In the genomic region with DNA sequence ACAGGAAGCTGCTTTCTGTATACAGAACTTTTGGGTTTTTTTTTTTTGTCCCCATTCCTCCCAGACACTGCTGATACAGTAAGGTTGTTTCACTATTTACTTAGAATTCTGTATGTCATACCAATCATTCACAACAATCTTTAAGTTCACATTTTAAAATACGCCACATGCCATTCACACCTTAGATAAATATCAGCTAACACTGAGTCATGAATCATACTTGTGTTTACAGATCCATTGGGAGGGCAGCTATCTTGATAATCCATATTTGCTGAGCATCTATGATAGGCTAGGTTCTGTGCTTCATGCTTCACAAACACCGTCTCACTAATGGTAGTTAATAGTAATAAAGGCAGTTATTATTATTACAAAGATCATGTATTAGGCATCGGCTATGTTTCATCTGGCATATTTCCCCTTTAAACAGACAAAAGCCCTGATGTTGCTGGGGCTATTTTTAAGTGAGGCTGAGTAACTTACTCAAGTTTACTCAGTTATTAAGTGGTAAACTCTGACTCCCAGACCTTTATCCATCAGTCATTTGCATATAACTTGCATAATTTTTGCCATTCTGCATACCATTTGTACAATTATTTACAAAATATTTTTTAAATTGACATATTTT, we compare ENCODE assay signal across 1 cellular context.
TF ChIP-seq lines count a peak whose summit lies in the region.

No MANE protein-coding gene starts in this region.

TF ChIP-seq in HepG2, 621 proteins besides CTCF, POLR2A, EP300 and RAD21 (continued from another document and continues in another):
- TF ChIP-seq ZSCAN20 (CRISPR knock-in tag; IDR thresholded peaks at IDR 0.05; ENCODE audit: borderline replicate concordance) (no peak), SIN3A (IDR thresholded peaks at IDR 0.05; ENCODE audit: borderline replicate concordance, low read depth, low read length) (no peak), MATR3 (CRISPR knock-in tag; IDR thresholded peaks at IDR 0.05) (no peak), GTF3A (CRISPR knock-in tag; conservative IDR thresholded peaks at IDR 0.05) (no peak), FOXC1 (CRISPR knock-in tag; IDR thresholded peaks at IDR 0.05; ENCODE audit: borderline replicate concordance) (no peak), ZFY (CRISPR knock-in tag; IDR thresholded peaks at IDR 0.05) (no peak), MAFK (conservative IDR thresholded peaks at IDR 0.05 in 1 of 2, IDR thresholded peaks at IDR 0.05 in 1 of 2; ENCODE audit: low read length in 2 of 2) (no peak; a peak in 1 of 4 replicates), SPEN (CRISPR knock-in tag; IDR thresholded peaks at IDR 0.05; ENCODE audit: low read depth) (no peak), HNRNPH1 (optimal IDR thresholded peaks at IDR 0.05; ENCODE audit: low read depth, low read length) (no peak), ZNF75D (CRISPR knock-in tag; IDR thresholded peaks at IDR 0.05; ENCODE audit: borderline replicate concordance) (no peak), FIP1L1 (IDR thresholded peaks at IDR 0.05; ENCODE audit: borderline replicate concordance, insufficient read depth, low read depth, low read length) (no peak), HMG20B (CRISPR knock-in tag; conservative IDR thresholded peaks at IDR 0.05) (peak; percentile 66; the same call in 1 of the 2 replicates), ZNF639 (CRISPR knock-in tag; conservative IDR thresholded peaks at IDR 0.05) (no peak), ZNF263 (CRISPR knock-in tag; IDR thresholded peaks at IDR 0.05) (no peak), SAP130 (CRISPR knock-in tag; IDR thresholded peaks at IDR 0.05; ENCODE audit: low read depth) (peak; percentile 51), ZBTB33 (CRISPR knock-in tag; IDR thresholded peaks at IDR 0.05) (no peak), ZNF576 (CRISPR knock-in tag; IDR thresholded peaks at IDR 0.05) (no peak), KLF6 (CRISPR knock-in tag; IDR thresholded peaks at IDR 0.05) (no peak), ZNF605 (CRISPR knock-in tag; IDR thresholded peaks at IDR 0.05) (no peak), ZNF331 (CRISPR knock-in tag; IDR thresholded peaks at IDR 0.05) (no peak), TBP (CRISPR knock-in tag; IDR thresholded peaks at IDR 0.05) (no peak), ZNF83 (CRISPR knock-in tag; IDR thresholded peaks at IDR 0.05; ENCODE audit: borderline replicate concordance) (no peak), ZNF510 (CRISPR knock-in tag; IDR thresholded peaks at IDR 0.05; ENCODE audit: low read depth) (no peak), ATF6 (CRISPR knock-in tag; conservative IDR thresholded peaks at IDR 0.05) (no peak), ZNF672 (CRISPR knock-in tag; IDR thresholded peaks at IDR 0.05) (no peak), THRA (CRISPR knock-in tag; IDR thresholded peaks at IDR 0.05; ENCODE audit: borderline replicate concordance) (peak; percentile 29; the same call in 1 of the 2 replicates), MIER2 (CRISPR knock-in tag; IDR thresholded peaks at IDR 0.05) (no peak), ZNF619 (CRISPR knock-in tag; IDR thresholded peaks at IDR 0.05) (no peak), ZNF275 (CRISPR knock-in tag; IDR thresholded peaks at IDR 0.05; ENCODE audit: borderline replicate concordance) (no peak)
- TF ChIP-seq, protein P1, sequence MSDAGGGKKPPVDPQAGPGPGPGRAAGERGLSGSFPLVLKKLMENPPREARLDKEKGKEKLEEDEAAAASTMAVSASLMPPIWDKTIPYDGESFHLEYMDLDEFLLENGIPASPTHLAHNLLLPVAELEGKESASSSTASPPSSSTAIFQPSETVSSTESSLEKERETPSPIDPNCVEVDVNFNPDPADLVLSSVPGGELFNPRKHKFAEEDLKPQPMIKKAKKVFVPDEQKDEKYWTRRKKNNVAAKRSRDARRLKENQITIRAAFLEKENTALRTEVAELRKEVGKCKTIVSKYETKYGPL (CRISPR knock-in tag; IDR thresholded peaks at IDR 0.05) = no peak
- TF ChIP-seq, protein P2, sequence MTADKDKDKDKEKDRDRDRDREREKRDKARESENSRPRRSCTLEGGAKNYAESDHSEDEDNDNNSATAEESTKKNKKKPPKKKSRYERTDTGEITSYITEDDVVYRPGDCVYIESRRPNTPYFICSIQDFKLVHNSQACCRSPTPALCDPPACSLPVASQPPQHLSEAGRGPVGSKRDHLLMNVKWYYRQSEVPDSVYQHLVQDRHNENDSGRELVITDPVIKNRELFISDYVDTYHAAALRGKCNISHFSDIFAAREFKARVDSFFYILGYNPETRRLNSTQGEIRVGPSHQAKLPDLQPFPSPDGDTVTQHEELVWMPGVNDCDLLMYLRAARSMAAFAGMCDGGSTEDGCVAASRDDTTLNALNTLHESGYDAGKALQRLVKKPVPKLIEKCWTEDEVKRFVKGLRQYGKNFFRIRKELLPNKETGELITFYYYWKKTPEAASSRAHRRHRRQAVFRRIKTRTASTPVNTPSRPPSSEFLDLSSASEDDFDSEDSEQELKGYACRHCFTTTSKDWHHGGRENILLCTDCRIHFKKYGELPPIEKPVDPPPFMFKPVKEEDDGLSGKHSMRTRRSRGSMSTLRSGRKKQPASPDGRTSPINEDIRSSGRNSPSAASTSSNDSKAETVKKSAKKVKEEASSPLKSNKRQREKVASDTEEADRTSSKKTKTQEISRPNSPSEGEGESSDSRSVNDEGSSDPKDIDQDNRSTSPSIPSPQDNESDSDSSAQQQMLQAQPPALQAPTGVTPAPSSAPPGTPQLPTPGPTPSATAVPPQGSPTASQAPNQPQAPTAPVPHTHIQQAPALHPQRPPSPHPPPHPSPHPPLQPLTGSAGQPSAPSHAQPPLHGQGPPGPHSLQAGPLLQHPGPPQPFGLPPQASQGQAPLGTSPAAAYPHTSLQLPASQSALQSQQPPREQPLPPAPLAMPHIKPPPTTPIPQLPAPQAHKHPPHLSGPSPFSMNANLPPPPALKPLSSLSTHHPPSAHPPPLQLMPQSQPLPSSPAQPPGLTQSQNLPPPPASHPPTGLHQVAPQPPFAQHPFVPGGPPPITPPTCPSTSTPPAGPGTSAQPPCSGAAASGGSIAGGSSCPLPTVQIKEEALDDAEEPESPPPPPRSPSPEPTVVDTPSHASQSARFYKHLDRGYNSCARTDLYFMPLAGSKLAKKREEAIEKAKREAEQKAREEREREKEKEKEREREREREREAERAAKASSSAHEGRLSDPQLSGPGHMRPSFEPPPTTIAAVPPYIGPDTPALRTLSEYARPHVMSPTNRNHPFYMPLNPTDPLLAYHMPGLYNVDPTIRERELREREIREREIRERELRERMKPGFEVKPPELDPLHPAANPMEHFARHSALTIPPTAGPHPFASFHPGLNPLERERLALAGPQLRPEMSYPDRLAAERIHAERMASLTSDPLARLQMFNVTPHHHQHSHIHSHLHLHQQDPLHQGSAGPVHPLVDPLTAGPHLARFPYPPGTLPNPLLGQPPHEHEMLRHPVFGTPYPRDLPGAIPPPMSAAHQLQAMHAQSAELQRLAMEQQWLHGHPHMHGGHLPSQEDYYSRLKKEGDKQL (CRISPR knock-in tag; IDR thresholded peaks at IDR 0.05; ENCODE audit: low read depth) = peak; percentile 97
- TF ChIP-seq, protein P3, sequence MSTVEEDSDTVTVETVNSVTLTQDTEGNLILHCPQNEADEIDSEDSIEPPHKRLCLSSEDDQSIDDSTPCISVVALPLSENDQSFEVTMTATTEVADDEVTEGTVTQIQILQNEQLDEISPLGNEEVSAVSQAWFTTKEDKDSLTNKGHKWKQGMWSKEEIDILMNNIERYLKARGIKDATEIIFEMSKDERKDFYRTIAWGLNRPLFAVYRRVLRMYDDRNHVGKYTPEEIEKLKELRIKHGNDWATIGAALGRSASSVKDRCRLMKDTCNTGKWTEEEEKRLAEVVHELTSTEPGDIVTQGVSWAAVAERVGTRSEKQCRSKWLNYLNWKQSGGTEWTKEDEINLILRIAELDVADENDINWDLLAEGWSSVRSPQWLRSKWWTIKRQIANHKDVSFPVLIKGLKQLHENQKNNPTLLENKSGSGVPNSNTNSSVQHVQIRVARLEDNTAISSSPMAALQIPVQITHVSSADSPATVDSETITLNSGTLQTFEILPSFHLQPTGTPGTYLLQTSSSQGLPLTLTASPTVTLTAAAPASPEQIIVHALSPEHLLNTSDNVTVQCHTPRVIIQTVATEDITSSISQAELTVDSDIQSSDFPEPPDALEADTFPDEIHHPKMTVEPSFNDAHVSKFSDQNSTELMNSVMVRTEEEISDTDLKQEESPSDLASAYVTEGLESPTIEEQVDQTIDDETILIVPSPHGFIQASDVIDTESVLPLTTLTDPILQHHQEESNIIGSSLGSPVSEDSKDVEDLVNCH (CRISPR knock-in tag; IDR thresholded peaks at IDR 0.05) = no peak
- TF ChIP-seq, protein P4, sequence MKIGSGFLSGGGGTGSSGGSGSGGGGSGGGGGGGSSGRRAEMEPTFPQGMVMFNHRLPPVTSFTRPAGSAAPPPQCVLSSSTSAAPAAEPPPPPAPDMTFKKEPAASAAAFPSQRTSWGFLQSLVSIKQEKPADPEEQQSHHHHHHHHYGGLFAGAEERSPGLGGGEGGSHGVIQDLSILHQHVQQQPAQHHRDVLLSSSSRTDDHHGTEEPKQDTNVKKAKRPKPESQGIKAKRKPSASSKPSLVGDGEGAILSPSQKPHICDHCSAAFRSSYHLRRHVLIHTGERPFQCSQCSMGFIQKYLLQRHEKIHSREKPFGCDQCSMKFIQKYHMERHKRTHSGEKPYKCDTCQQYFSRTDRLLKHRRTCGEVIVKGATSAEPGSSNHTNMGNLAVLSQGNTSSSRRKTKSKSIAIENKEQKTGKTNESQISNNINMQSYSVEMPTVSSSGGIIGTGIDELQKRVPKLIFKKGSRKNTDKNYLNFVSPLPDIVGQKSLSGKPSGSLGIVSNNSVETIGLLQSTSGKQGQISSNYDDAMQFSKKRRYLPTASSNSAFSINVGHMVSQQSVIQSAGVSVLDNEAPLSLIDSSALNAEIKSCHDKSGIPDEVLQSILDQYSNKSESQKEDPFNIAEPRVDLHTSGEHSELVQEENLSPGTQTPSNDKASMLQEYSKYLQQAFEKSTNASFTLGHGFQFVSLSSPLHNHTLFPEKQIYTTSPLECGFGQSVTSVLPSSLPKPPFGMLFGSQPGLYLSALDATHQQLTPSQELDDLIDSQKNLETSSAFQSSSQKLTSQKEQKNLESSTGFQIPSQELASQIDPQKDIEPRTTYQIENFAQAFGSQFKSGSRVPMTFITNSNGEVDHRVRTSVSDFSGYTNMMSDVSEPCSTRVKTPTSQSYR (CRISPR knock-in tag; IDR thresholded peaks at IDR 0.05; ENCODE audit: borderline replicate concordance) = no peak
